8 cellular contexts compared by ENCODE assay signal in the genomic region with DNA sequence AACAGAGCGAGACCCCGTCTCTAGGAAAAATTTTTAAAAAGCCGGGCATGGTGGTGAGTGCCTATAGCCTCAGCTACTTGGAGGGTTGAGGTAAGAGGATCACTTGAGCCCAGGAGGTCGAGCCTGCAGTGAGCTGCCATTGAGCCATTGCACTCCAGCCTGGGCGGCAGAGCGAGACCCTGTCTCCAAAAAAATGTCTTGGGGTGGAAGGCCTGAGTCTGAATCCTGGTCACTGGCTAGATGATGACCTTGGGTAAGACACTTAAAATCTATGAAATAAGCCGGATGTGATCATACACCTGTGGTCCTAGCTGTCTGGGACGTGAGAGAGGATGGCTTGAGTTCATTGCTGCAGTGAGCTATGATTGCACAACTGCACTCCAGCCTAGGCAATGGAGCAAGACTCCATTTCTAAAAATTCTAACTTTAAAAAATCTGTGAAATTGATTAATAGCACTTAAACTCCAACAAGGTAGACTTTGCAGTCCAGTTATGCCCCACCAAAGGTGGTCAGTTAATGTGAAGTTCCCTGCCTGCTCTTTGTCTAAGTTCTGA.
"Had no signal": no experiment of that assay in that cellular context is flagged by ENCODE, and none has a peak within 500 bp of the region (broad histone marks: within the 10 kb centered on the region; RNA-seq: fewer than 3 reads in every experiment).

No MANE protein-coding gene starts in this region.

- H3K9me3 Mint-ChIP-seq: GM23338, H9, IgD-negative memory B cell had no signal

- H3K27me3 Mint-ChIP-seq: IgD-negative memory B cell had no signal

- H3K4me3 Mint-ChIP-seq: GM23338, H9, IgD-negative memory B cell had no signal

- DNase-seq: H9, HCEC 1CT, KG1 had no signal

- FAIRE-seq: H1, H54 had no signal

- H3K4me3 ChIP-seq: GM23338 had no signal

- H3K27ac ChIP-seq: HL-60 had no signal

- H3K27ac Mint-ChIP-seq: GM23338, H9, IgD-negative memory B cell had no signal

- ATAC-seq: GM23338 had no signal

- H3K4me1 Mint-ChIP-seq: GM23338 had no signal

- H2AFZ ChIP-seq: GM23338 had no signal

- H3K4me2 ChIP-seq: GM23338 had no signal
